9 cellular contexts compared by ENCODE assay signal in the genomic region with DNA sequence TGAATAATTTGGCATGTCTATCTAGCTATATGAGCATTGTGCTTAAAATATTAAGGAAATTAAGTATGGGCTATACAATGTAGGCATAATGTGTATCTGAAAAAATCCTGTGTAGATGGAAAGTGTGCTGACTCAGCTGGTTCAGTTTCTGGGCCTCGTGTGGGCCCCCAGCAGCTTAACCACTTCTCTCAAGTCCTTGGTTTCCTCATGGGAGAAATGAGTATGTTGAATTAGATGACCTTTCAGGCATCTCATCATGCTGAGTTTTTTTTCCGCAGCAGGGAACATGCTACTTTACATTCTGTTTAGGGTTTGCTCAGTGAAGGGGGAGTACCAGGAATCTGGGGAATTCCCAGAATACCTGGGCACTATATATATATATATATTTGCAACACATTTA. TPM values are rescaled to one million over a fixed set of nuclear protein-coding genes. Genes with fewer than 3 reads are reported as not detected.
DNase-seq lines count a peak whose midpoint lies in the region; ATAC-seq, FAIRE-seq and TF ChIP-seq lines count a peak whose summit lies in the region.
"Had no signal": no experiment of that assay in that cellular context is flagged by ENCODE, and none has a peak within 500 bp of the region (broad histone marks: within the 10 kb centered on the region; RNA-seq: fewer than 3 reads in every experiment).

No MANE protein-coding gene starts in this region.

- ATAC-seq in GM21381 (IDR thresholded peaks at IDR 0.05; ENCODE audit: unreplicated experiment) (peak; percentile 68), HG03565 (IDR thresholded peaks at IDR 0.05; ENCODE audit: unreplicated experiment) (peak; percentile 59)
- ATAC-seq in activated naive CD8-positive, alpha-beta T cell treated with anti-CD3 and anti-CD28 coated beads, Interleukin-2, amount 10 ng/mL, durations not matched to agents 7 days and 5 days (ENCODE audit: low read depth), result peak; percentile 20

- CTCF ChIA-PET in GM10248 (lab: Yijun Ruan, JAX), result interaction anchor here (1.1 to 3.4 kb wide), 9 partner anchors 10 to 98 kb away, joined by 3 to 12 read pairs (median 4); no protein-coding TSS in a partner anchor

- H3K27ac Mint-ChIP-seq in activated naive CD8-positive, alpha-beta T cell treated with anti-CD3 and anti-CD28 coated beads, Interleukin-2, amount 10 ng/mL, durations not matched to agents 7 days and 5 days, result peak overlapping the region; percentile 98

- POLR2A ChIA-PET in GM10248 (lab: Yijun Ruan, JAX), result interaction anchor here (0.8 to 1.1 kb wide), 3 partner anchors 20 to 167 kb away, joined by 3 to 4 read pairs (median 4); no protein-coding TSS in a partner anchor
- POLR2A ChIA-PET in activated naive CD8-positive, alpha-beta T cell treated with anti-CD3 and anti-CD28 coated beads, Interleukin-2, amount 10 ng/mL, durations not matched to agents 7 days and 5 days (lab: Charles Lee), result interaction anchor here (0.8 to 4.1 kb wide), 17 partner anchors 9 to 171 kb away, joined by 3 to 37 read pairs (median 9); partner anchors contain the start of genes N4BP2 and RHOH

- H3K4me3 Mint-ChIP-seq in activated naive CD8-positive, alpha-beta T cell treated with anti-CD3 and anti-CD28 coated beads, Interleukin-2, amount 10 ng/mL, durations not matched to agents 7 days and 5 days, result peak overlapping the region; percentile 90

- peak; percentile 55 for DNase-seq in GM10248 (ENCODE audit: extremely low spot score)
- DNase-seq in activated naive CD8-positive, alpha-beta T cell treated with anti-CD3 and anti-CD28 coated beads, Interleukin-2, amount 10 ng/mL, durations not matched to agents 7 days and 5 days, result peak; percentile 34
- DNase-seq in RCC 7860 (ENCODE audit: low spot score), result no peak
- DNase-seq in NCI-H1417 (lab: John Stamatoyannopoulos, UW), result no peak
- no peak for DNase-seq in COLO829 (ENCODE audit: low spot score)
- DNase-seq in SK-N-DZ (ENCODE audit: low spot score), result no peak
- DNase-seq: SW 1271 had no signal

- TF ChIP-seq CTCF in GM10248 (IDR thresholded peaks at IDR 0.05; ENCODE audit: control extremely low read depth, extremely low read depth, low read depth, missing control alignments), result no peak

- H3K9me3 Mint-ChIP-seq in activated naive CD8-positive, alpha-beta T cell treated with anti-CD3 and anti-CD28 coated beads, Interleukin-2, amount 10 ng/mL, durations not matched to agents 7 days and 5 days, result no peaks in the 10 kb centered on the region

- peaks cover 84% of the 10 kb centered on the region for H3K4me1 Mint-ChIP-seq in activated naive CD8-positive, alpha-beta T cell treated with anti-CD3 and anti-CD28 coated beads, Interleukin-2, amount 10 ng/mL, durations not matched to agents 7 days and 5 days

- no peaks in the 10 kb centered on the region for H3K27me3 Mint-ChIP-seq in activated naive CD8-positive, alpha-beta T cell treated with anti-CD3 and anti-CD28 coated beads, Interleukin-2, amount 10 ng/mL, durations not matched to agents 7 days and 5 days

- FAIRE-seq in RCC 7860 (lab: Jason Lieb, UNC), result no peak

- peaks cover 59% of the 10 kb centered on the region for H3K36me3 Mint-ChIP-seq in activated naive CD8-positive, alpha-beta T cell treated with anti-CD3 and anti-CD28 coated beads, Interleukin-2, amount 10 ng/mL, durations not matched to agents 7 days and 5 days

RNA-seq across cellular contexts. Expression of gene RHOH, which starts 30.5 kb away (rescaled TPM):
- 100 to 1,000 TPM; 187 to 190 TPM for total RNA-seq in activated naive CD8-positive, alpha-beta T cell treated with anti-CD3 and anti-CD28 coated beads, Interleukin-2, amount 10 ng/mL, durations not matched to agents 7 days and 5 days
- polyA plus RNA-seq in SK-N-DZ (2014; cell fraction: cytosol; rRNA removed), result not detected in 2 replicates
- polyA plus RNA-seq in SK-N-DZ (2014; cell fraction: nucleus; rRNA removed), result not detected in 2 replicates

Comparison
In these comparisons a context has a peak if more than half of its experiments do, and no peak if none do; other contexts are left out.
1. DNase-seq: peak in GM10248 (single experiment) and activated naive CD8-positive, alpha-beta T cell treated with anti-CD3 and anti-CD28 coated beads, Interleukin-2, amount 10 ng/mL, durations not matched to agents 7 days and 5 days (single experiment); none in RCC 7860 (single experiment), NCI-H1417 (0 of 3), COLO829 (single experiment) and SK-N-DZ (single experiment).
2. Peak in every context shown above with its lines, with median percentiles within 50 percentile points of each other: ATAC-seq.